ENCODE assay signal across 7 cellular contexts in genomic region chr16:57486858-57487834, GRCh38. TPM values are rescaled to one million over a fixed set of nuclear protein-coding genes. Genes with fewer than 3 reads are reported as not detected.
DNase-seq lines count a peak whose midpoint lies in the region; ATAC-seq and TF ChIP-seq lines count a peak whose summit lies in the region.

No MANE protein-coding gene starts in this region.

- H2AK5ac ChIP-seq in H9 (ENCODE audit: insufficient read length, low read length) = no peak overlapping the region

- H3K79me1 ChIP-seq in H9 (ENCODE audit: insufficient read depth, low read depth, low read length, poor library complexity, severe bottlenecking) = peaks cover 5% of the 10 kb centered on the region

- intact Hi-C loops in stomach (cut with DNase I; ENCODE audit: low total_unique reads) = no loop called here

- H2BK15ac ChIP-seq in H9 (ENCODE audit: low read depth, low read length) = no peak overlapping the region

- no peaks in the 10 kb centered on the region for H3K27me3 ChIP-seq in H9 (ENCODE audit: insufficient read depth, low read length)
- H3K27me3 ChIP-seq in iPS DF 6.9 (ENCODE audit: control insufficient read depth, insufficient read depth, low read length) = no peaks in the 10 kb centered on the region
- no peaks in the 10 kb centered on the region for H3K27me3 ChIP-seq in stomach

- H4K20me1 ChIP-seq in H9 (ENCODE audit: control insufficient read depth, insufficient read depth, insufficient read length) = no peaks in the 10 kb centered on the region

- H3K56ac ChIP-seq in H9 (ENCODE audit: insufficient read length, low read depth, low read length) = no peak overlapping the region

- H3K27ac ChIP-seq in H9 (ENCODE audit: insufficient read length, low read depth, low read length) = no peak overlapping the region
- H3K27ac ChIP-seq in iPS DF 6.9 (ENCODE audit: low read length) = no peak overlapping the region
- H3K27ac ChIP-seq in stomach = peak overlapping the region in 4 of 5 donors; percentile 64 to 92 (median 84)

- H3K4me2 ChIP-seq in H9 (ENCODE audit: insufficient read depth, insufficient read length, low read length) = peak overlapping the region; percentile 76

- H3K14ac ChIP-seq in H9 (ENCODE audit: insufficient read depth, low read length) = peak overlapping the region; percentile 82; the same call in 1 of the 2 replicates

- no peak overlapping the region for H3K27ac Mint-ChIP-seq in H9
- H3K27ac Mint-ChIP-seq in WTC11 = no peak overlapping the region

- peaks cover 14% of the 10 kb centered on the region for H3K23me2 ChIP-seq in H9 (ENCODE audit: insufficient read length, low read depth, low read length, poor library complexity, severe bottlenecking)

- H3K4me3 ChIP-seq in iPS DF 6.9 (ENCODE audit: low read length) = peak overlapping the region; percentile 77; the same call in 1 of the 2 replicates
- H3K4me3 ChIP-seq in stomach = peak overlapping the region; percentile 64 to 84 (median 77)

- H3K9me3 Mint-ChIP-seq in H9 (peaks cover 9 to 14% of the 10 kb centered on the region in 2 experiments; a peak in 4 of 5 replicates), WTC11 (peaks cover 15% of the 10 kb centered on the region)

- H3K4me1 Mint-ChIP-seq in H9 (peaks cover 19 to 29% of the 10 kb centered on the region in 2 experiments), WTC11 (peaks cover 16% of the 10 kb centered on the region)

- H4K91ac ChIP-seq in H9 (ENCODE audit: insufficient read length, low read depth, low read length) = no peak overlapping the region

- no peaks in the 10 kb centered on the region; a peak in 2 of 7 replicates for H3K36me3 Mint-ChIP-seq in H9 (ENCODE audit: insufficient read depth in 1 of 3, low read depth in 3 of 3)
- H3K36me3 Mint-ChIP-seq in WTC11 = 0 out of 2 replicates have a peak, but pooled peaks cover 4% of the 10 kb centered on the region

- peak overlapping the region; percentile 34 for H2AFZ ChIP-seq in H9 (ENCODE audit: low read length)

- H3K18ac ChIP-seq in H9 (ENCODE audit: insufficient read length, low read depth, low read length) = no peak overlapping the region

- no peak for TF ChIP-seq CTCF in H9 (conservative IDR thresholded peaks at IDR 0.05)
- TF ChIP-seq CTCF in WTC11 (IDR thresholded peaks at IDR 0.05) = no peak
- TF ChIP-seq CTCF in stomach (IDR thresholded peaks at IDR 0.05) = no peak

- H2BK120ac ChIP-seq in H9 (ENCODE audit: low read depth, low read length, poor library complexity, severe bottlenecking) = no peak overlapping the region

- no peak overlapping the region for H3T11ph ChIP-seq in H9 (ENCODE audit: low read length)

- no peak overlapping the region for H3K23ac ChIP-seq in H9 (ENCODE audit: insufficient read length, low read depth, low read length)

- peak overlapping the region; percentile 32 for H4K8ac ChIP-seq in H9 (replicated peaks; ENCODE audit: insufficient read length, low read depth, low read length)

- TF ChIP-seq POLR2A in stomach (IDR thresholded peaks at IDR 0.05) = no peak

- H3K9ac ChIP-seq in H9 (ENCODE audit: extremely low read depth, insufficient read length, low read length) = no peak overlapping the region

- H3K9me3 ChIP-seq in H9 (ENCODE audit: control insufficient read depth, low read depth, low read length) (no peaks in the 10 kb centered on the region), iPS DF 6.9 (ENCODE audit: control insufficient read depth, insufficient read depth, low read length) (no peaks in the 10 kb centered on the region), stomach (no peaks in the 10 kb centered on the region)

- H2BK12ac ChIP-seq in H9 (ENCODE audit: insufficient read length, low read depth, low read length) = no peak overlapping the region

- peaks cover 27% of the 10 kb centered on the region for H3K27me3 Mint-ChIP-seq in H9 (ENCODE audit: low read depth)
- H3K27me3 Mint-ChIP-seq in WTC11 (ENCODE audit: low read depth) = peaks cover 21% of the 10 kb centered on the region

- no peak overlapping the region for H2BK5ac ChIP-seq in H9 (ENCODE audit: insufficient read length, low read length)

- POLR2A ChIA-PET in WTC11 (lab: Charles Lee) = interaction anchor here (1.7 kb wide), 1 partner anchor 11 kb away, joined by 7 read pairs; no protein-coding TSS in a partner anchor

- H3K4me1 ChIP-seq in H9 (ENCODE audit: insufficient read depth, low read length) (peaks cover 2% of the 10 kb centered on the region; the same call in 1 of the 2 replicates), iPS DF 6.9 (ENCODE audit: control insufficient read depth, insufficient read depth, low read length) (peaks cover 11% of the 10 kb centered on the region), stomach (peaks cover 30 to 38% (median 36%) of the 10 kb centered on the region in 4 donors)

- peak overlapping the region; percentile 22 for H4K5ac ChIP-seq in H9 (ENCODE audit: insufficient read length, low read depth, low read length)

- WGBS in H9 (ENCODE audit: extremely low coverage, insufficient read length, low lambda C conversion rate) = no CpG with 5 or more reads among the region's 8 CpGs
- WGBS in iPS DF 6.9 (ENCODE audit: insufficient coverage, insufficient read length) = no CpG with 5 or more reads among the region's 8 CpGs
- WGBS in stomach, 5 donors = 90 to 93% (median 92%) methylated on average over 8 of the region's 8 CpGs

- no peak for TF ChIP-seq EP300 in stomach (IDR thresholded peaks at IDR 0.05)

- no peak overlapping the region for H3K4ac ChIP-seq in H9 (ENCODE audit: low read depth, low read length)

- no peak overlapping the region for H2BK20ac ChIP-seq in H9 (ENCODE audit: low read depth, low read length, poor library complexity, severe bottlenecking)

- CTCF ChIA-PET in WTC11 (lab: Charles Lee) = interaction anchor here (0.8 to 3.3 kb wide), 9 partner anchors 10 to 50 kb away, joined by 3 to 48 read pairs (median 4); partner anchors contain the start of genes CCDC102A and POLR2C

- DNase-seq in H9 = no peak
- no peak for DNase-seq in WTC11 (ENCODE audit: low spot score)
- DNase-seq in iPS DF 6.9 (ENCODE audit: low read depth, low spot score) = no peak
- DNase-seq in stomach = no peak
- DNase-seq in amygdala (lab: John Stamatoyannopoulos, UW) = no peak
- no peak for DNase-seq in NCI-H1092 (lab: John Stamatoyannopoulos, UW)
- no peak for DNase-seq in kidney glomerular epithelial cell (lab: John Stamatoyannopoulos, UW)

- H3K36me3 ChIP-seq in iPS DF 6.9 (ENCODE audit: control insufficient read depth, insufficient read depth, low read length) (no peaks in the 10 kb centered on the region), stomach (no peaks in the 10 kb centered on the region)

- ATAC-seq in WTC11 = no peak

- no peaks in the 10 kb centered on the region for H3K79me2 ChIP-seq in H9 (ENCODE audit: insufficient read depth, low read length)

- H3K4me3 Mint-ChIP-seq in H9 (peak overlapping the region; percentile 47 to 75), WTC11 (peak overlapping the region; percentile 63)

TF ChIP-seq in WTC11, 78 proteins besides CTCF, POLR2A, EP300 and RAD21 (continues in another document):
- TF ChIP-seq MLX (CRISPR knock-in tag; IDR thresholded peaks at IDR 0.05) (no peak), ESRRA (CRISPR knock-in tag; IDR thresholded peaks at IDR 0.05; ENCODE audit: borderline replicate concordance) (no peak)

RNA-seq across cellular contexts. Expression of gene DOK4, which starts 0.9 kb away (rescaled TPM):
- total RNA-seq in H9 (2021) (13.1 and 13.2 TPM in 2 replicates), WTC11 (2021) (21.8 to 25.0 TPM (median 21.9 TPM) in 3 replicates), stomach (10 to 100 TPM; 11.2 to 51.0 (median 23.9) TPM)
- 10 to 100 TPM; 21.5 to 55.9 (median 44.6) TPM for polyA plus RNA-seq in stomach

RNA-seq across cellular contexts. Expression of gene POLR2C, which starts 24.7 kb away (rescaled TPM):
- total RNA-seq in H9 (2021) (85.6 and 86.0 TPM in 2 replicates), WTC11 (2021) (67.9 to 75.4 TPM (median 67.9 TPM) in 3 replicates), stomach (100 to 1,000 TPM in 2 of 5 donors, 10 to 100 TPM in 3; 60.0 to 162 (median 84.4) TPM)
- polyA plus RNA-seq in stomach = 10 to 100 TPM; 31.8 to 56.1 (median 48.9) TPM

RNA-seq across cellular contexts. Expression of gene COQ9, which starts 39.9 kb away (rescaled TPM):
- total RNA-seq in H9 (2021) = 31.7 and 32.9 TPM in 2 replicates
- total RNA-seq in WTC11 (2021) = 39.2 to 40.2 TPM (median 39.8 TPM) in 3 replicates
- total RNA-seq in stomach = 100 to 1,000 TPM in 1 of 5 donors, 10 to 100 TPM in 4; 40.6 to 108 (median 58.9) TPM
- 10 to 100 TPM; 56.4 to 79.3 (median 74.5) TPM for polyA plus RNA-seq in stomach

RNA-seq across cellular contexts. Expression of gene CIAPIN1, which starts 40.0 kb away (rescaled TPM):
- total RNA-seq in H9 (2021) (82.8 and 85.3 TPM in 2 replicates), WTC11 (2021) (85.9 to 94.7 TPM (median 87.9 TPM) in 3 replicates), stomach (100 to 1,000 TPM in 1 of 5 donors, 10 to 100 TPM in 4; 14.0 to 146 (median 37.7) TPM)
- 10 to 100 TPM; 18.6 to 35.9 (median 29.6) TPM for polyA plus RNA-seq in stomach

RNA-seq across cellular contexts. Expression of gene CCDC102A, which starts 49.2 kb away (rescaled TPM):
- total RNA-seq in H9 (2021) = 6.6 and 8.2 TPM in 2 replicates
- 5.2 to 7.1 TPM (median 6.8 TPM) in 3 replicates for total RNA-seq in WTC11 (2021)
- total RNA-seq in stomach = 10 to 100 TPM in 2 of 5 donors, 1 to 10 TPM in 2, not detected in 1; 1.7 to 14.5 (median 6.9) TPM
- polyA plus RNA-seq in stomach = 1 to 10 TPM; 2.3 to 6.5 (median 4.1) TPM

Comparison
In these comparisons a context has a peak if more than half of its experiments do, and no peak if none do; other contexts are left out.
1. H3K27ac ChIP-seq: peak in stomach (4 of 5); none in H9 (single experiment) and iPS DF 6.9 (single experiment).